In the genomic region with DNA sequence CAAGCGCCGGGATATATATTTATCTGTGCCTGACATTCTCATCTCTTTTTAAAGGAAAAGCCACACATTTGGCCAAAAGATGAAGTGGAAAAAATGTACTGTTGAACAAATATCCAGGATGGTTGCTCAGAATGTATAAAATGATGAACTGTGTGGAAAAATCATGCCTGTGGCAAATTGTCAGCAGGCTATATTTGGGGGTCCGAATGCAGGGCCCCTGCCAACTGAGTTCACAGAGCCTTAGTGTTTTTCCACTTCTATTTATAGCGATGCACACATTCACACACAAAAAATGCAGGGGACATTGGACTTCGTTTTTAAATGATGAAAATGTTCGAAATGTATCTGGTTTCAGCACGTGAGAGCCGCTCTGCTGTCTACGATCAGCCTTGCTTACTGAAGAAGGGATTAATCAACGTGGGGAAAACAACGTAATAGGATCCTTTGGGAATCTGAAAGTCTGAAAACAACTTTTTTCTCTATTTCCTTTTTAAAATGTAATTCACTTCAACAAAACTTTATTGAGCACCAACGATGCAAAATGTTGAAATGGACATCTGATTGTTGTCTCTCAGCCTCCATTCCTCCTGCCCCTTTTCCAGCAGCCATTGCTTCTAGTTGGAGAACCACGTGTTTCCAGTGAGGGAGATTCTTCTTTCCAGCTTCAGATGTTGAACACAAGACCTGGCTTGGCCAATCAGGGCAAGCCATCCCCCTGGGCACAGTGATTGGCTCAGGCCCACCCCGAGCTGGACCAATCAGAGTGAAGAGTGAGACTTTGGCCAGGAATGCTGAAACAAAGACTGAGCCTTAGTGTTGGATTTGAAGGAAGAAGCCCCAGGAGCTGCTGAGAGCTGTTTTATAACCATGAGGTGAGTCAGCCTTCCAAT, we compare ENCODE assay signal across 9 cellular contexts. TPM values are rescaled to one million over a fixed set of nuclear protein-coding genes. Genes with fewer than 3 reads are reported as not detected.
DNase-seq lines count a peak whose midpoint lies in the region; ATAC-seq, FAIRE-seq and TF ChIP-seq lines count a peak whose summit lies in the region.
"Had no signal": no experiment of that assay in that cellular context is flagged by ENCODE, and none has a peak within 500 bp of the region (broad histone marks: within the 10 kb centered on the region; RNA-seq: fewer than 3 reads in every experiment).

No MANE protein-coding gene starts in this region.

- DNase-seq in HTR-8/SVneo (ENCODE audit: insufficient read length, low spot score) (peak; percentile 44), GM12878 (ENCODE audit: low read depth, low spot score) (no peak), kidney glomerular epithelial cell (lab: John Stamatoyannopoulos, UW) (peak; percentile 22), GM19239 (ENCODE audit: insufficient read length, low spot score) (no peak)

- no peak overlapping the region for H3K4me3 ChIP-seq in GM12878

- SMC1A ChIA-PET in GM12878 (lab: Charles Lee; ENCODE audit: uncharacterized antibody, unreplicated experiment): no interaction called here

- TF ChIP-seq RAD21 in GM12878 (IDR thresholded peaks at IDR 0.05; ENCODE audit: insufficient read depth, low read depth, low read length): no peak

- BruUV-seq in GM12878 (replicated peaks; lab: Mats Ljungman, UMichigan): no TSS peak

- H4K20me1 ChIP-seq in GM12878 (ENCODE audit: control insufficient read depth, insufficient read depth): no peaks in the 10 kb centered on the region

- H3K27me3 ChIP-seq in GM12878 (replicated peaks in 1 of 2; ENCODE audit: control insufficient read depth in 2 of 2, insufficient read depth in 2 of 2, low read length in 1 of 2): no peaks in the 10 kb centered on the region

- 55% methylated on average over 14 of the region's 14 CpGs for WGBS in GM12878 (ENCODE audit: insufficient coverage, insufficient replicate concordance, low lambda C conversion rate, missing lambda C conversion rate)

- ATAC-seq in GM12878 (no peak), HG03039 (IDR thresholded peaks at IDR 0.05; ENCODE audit: unreplicated experiment) (no peak), GM21723 (IDR thresholded peaks at IDR 0.05; ENCODE audit: unreplicated experiment) (no peak), HG02610 (IDR thresholded peaks at IDR 0.05; ENCODE audit: unreplicated experiment) (no peak)

- H3K9ac ChIP-seq in GM12878 (ENCODE audit: control insufficient read depth, insufficient read depth, low read length): no peak overlapping the region

- TF ChIP-seq POLR2A in GM12878 (IDR thresholded peaks at IDR 0.05; ENCODE audit: low read depth, low read length): no peak

- no peaks in the 10 kb centered on the region for H3K79me2 ChIP-seq in GM12878 (ENCODE audit: control insufficient read depth, insufficient read depth, low read length)

- TF ChIP-seq EP300 in GM12878 (IDR thresholded peaks at IDR 0.05; ENCODE audit: borderline replicate concordance in 1 of 2, control insufficient read depth in 1 of 2, low read depth in 2 of 2, low read length in 2 of 2): no peak

- intact Hi-C loops in GM12878 (cut with micrococcal nuclease; ENCODE audit: unreplicated experiment): no loop called here

- no peak overlapping the region for H3K4me2 ChIP-seq in GM12878 (ENCODE audit: control insufficient read depth, insufficient read depth)

- H3K36me3 ChIP-seq in GM12878 (ENCODE audit: control insufficient read depth in 2 of 2, insufficient read depth in 2 of 2, low read length in 1 of 2): no peaks in the 10 kb centered on the region

- POLR2A ChIA-PET in GM12878 (lab: Charles Lee): no interaction called here

- H3K4me1 ChIP-seq in GM12878 (ENCODE audit: control insufficient read depth, insufficient read depth, low read length): no peaks in the 10 kb centered on the region

- no peak overlapping the region for H2AFZ ChIP-seq in GM12878 (ENCODE audit: control insufficient read depth, low read depth, low read length)

- in situ Hi-C loops in GM12878 (cut with MboI): no loop called here

- H3K27ac ChIP-seq in GM12878 (ENCODE audit: control insufficient read depth, insufficient read depth): no peak overlapping the region
- H3K27ac ChIP-seq in temporal lobe (ENCODE audit: low read depth, low read length): peak overlapping the region; percentile 80

- RAD21 ChIA-PET in GM12878 (lab: Charles Lee; ENCODE audit: unreplicated experiment): no interaction called here

- no peaks in the 10 kb centered on the region for H3K9me3 ChIP-seq in GM12878 (replicated peaks; ENCODE audit: control insufficient read depth, insufficient read depth, low read length)

- FAIRE-seq in HTR-8/SVneo (lab: Jason Lieb, UNC) (no peak), GM12878 (lab: Jason Lieb, UNC) (no peak), GM19239 (lab: Jason Lieb, UNC) (no peak)
- FAIRE-seq: islet of Langerhans had no signal

- CTCF ChIA-PET in GM12878 (lab: Yijun Ruan, JAX): interaction anchor here (1.4 kb wide), 1 partner anchor 274 kb away, joined by 3 read pairs; a partner anchor contains a TSS

- no peak for TF ChIP-seq CTCF in GM12878 (IDR thresholded peaks at IDR 0.05 in 2 of 3, conservative IDR thresholded peaks at IDR 0.05 in 1 of 3; ENCODE audit: control insufficient read depth in 2 of 3, extremely low read depth in 1 of 3, insufficient read depth in 1 of 3, low read depth in 3 of 3, low read length in 3 of 3)

TF ChIP-seq in GM12878, 131 proteins besides CTCF, POLR2A, EP300 and RAD21:
- no peak for TF ChIP-seq ZBTB33 (IDR thresholded peaks at IDR 0.05)
- TF ChIP-seq, protein P1, sequence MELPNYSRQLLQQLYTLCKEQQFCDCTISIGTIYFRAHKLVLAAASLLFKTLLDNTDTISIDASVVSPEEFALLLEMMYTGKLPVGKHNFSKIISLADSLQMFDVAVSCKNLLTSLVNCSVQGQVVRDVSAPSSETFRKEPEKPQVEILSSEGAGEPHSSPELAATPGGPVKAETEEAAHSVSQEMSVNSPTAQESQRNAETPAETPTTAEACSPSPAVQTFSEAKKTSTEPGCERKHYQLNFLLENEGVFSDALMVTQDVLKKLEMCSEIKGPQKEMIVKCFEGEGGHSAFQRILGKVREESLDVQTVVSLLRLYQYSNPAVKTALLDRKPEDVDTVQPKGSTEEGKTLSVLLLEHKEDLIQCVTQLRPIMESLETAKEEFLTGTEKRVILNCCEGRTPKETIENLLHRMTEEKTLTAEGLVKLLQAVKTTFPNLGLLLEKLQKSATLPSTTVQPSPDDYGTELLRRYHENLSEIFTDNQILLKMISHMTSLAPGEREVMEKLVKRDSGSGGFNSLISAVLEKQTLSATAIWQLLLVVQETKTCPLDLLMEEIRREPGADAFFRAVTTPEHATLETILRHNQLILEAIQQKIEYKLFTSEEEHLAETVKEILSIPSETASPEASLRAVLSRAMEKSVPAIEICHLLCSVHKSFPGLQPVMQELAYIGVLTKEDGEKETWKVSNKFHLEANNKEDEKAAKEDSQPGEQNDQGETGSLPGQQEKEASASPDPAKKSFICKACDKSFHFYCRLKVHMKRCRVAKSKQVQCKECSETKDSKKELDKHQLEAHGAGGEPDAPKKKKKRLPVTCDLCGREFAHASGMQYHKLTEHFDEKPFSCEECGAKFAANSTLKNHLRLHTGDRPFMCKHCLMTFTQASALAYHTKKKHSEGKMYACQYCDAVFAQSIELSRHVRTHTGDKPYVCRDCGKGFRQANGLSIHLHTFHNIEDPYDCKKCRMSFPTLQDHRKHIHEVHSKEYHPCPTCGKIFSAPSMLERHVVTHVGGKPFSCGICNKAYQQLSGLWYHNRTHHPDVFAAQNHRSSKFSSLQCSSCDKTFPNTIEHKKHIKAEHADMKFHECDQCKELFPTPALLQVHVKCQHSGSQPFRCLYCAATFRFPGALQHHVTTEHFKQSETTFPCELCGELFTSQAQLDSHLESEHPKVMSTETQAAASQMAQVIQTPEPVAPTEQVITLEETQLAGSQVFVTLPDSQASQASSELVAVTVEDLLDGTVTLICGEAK (IDR thresholded peaks at IDR 0.05; ENCODE audit: borderline replicate concordance): peak; percentile 65

RNA-seq across cellular contexts. Expression of gene E2F6, which starts 59.2 kb away (rescaled TPM):
- 11.1 and 16.6 TPM in 2 replicates for total RNA-seq in GM12878 (2013; cell fraction: nucleolus; rRNA removed)
- total RNA-seq in GM12878 (2014; rRNA removed): 9.2 and 11.3 TPM in 2 replicates
- total RNA-seq in GM12878 (2014; rRNA removed; fragmentation: Illumina TruSeq; extraction: Trizol): 9.9 and 10.1 TPM in 2 replicates
- 10.9 and 11.9 TPM in 2 replicates for total RNA-seq in GM12878 (2021)
- polyA plus RNA-seq in GM12878 (2011; ENCODE audit: low read depth): 6.7 TPM
- 15.5 and 19.7 TPM in 2 replicates for polyA plus RNA-seq in GM12878 (2011; rRNA removed)
- polyA plus RNA-seq in GM12878 (2011; cell fraction: cytosol; rRNA removed): 6.0 and 6.5 TPM in 2 replicates
- 7.3 and 8.5 TPM in 2 replicates for polyA plus RNA-seq in GM12878 (2011; cell fraction: nucleus; rRNA removed)
- 7.1 and 8.6 TPM in 2 replicates for polyA plus RNA-seq in GM12878 (2012)
- 10.9 and 11.7 TPM in 2 replicates for polyA plus RNA-seq in GM12878 (2014; fragmentation: Illumina TruSeq; extraction: Trizol)
- polyA plus RNA-seq in GM12878 (2014; fragmentation: Nextera tagmentation; extraction: Ambion mirVana): 1 to 10 TPM; 4.2 to 5.3 TPM
- 12.3 and 12.6 TPM in 2 replicates for polyA plus RNA-seq in GM12878 (2014; rRNA removed)
- 10 to 100 TPM; 11.7 to 12.7 TPM for polyA plus RNA-seq in GM12878 (2016; fragmentation: Nextera tagmentation; extraction: Ambion mirVana)
- polyA minus RNA-seq in GM12878 (2011; rRNA and poly(A)+ RNA removed): 6.7 and 11.5 TPM in 2 replicates
- 2.1 and 5.2 TPM in 2 replicates for polyA minus RNA-seq in GM12878 (2011; cell fraction: cytosol; rRNA and poly(A)+ RNA removed)
- 2.3 and 3.8 TPM in 2 replicates for polyA minus RNA-seq in GM12878 (2011; cell fraction: nucleus; rRNA and poly(A)+ RNA removed)
- 8.9 TPM for total RNA-seq in temporal lobe

Comparison
In these comparisons a context has a peak if more than half of its experiments do, and no peak if none do; other contexts are left out.
1. DNase-seq: peak in HTR-8/SVneo (single experiment) and kidney glomerular epithelial cell (single experiment); none in GM12878 (single experiment) and GM19239 (single experiment).